ENCODE assay signal across 8 cellular contexts in genomic region chr19:38878575-38879399, GRCh38. TPM values are rescaled to one million over a fixed set of nuclear protein-coding genes. Genes with fewer than 3 reads are reported as not detected.
DNase-seq lines count a peak whose midpoint lies in the region; ATAC-seq and TF ChIP-seq lines count a peak whose summit lies in the region.

No MANE protein-coding gene starts in this region.

- no peaks in the 10 kb centered on the region for H3F3A ChIP-seq in GM23338 (replicated peaks; ENCODE audit: low read depth)

- H3K4me1 ChIP-seq in GM23338 (ENCODE audit: insufficient read depth) (peaks cover 17% of the 10 kb centered on the region), aorta (ENCODE audit: control insufficient read depth in 1 of 2, insufficient read depth in 2 of 2, low read length in 2 of 2) (no peaks in the 10 kb centered on the region)

- H3K4me1 Mint-ChIP-seq in GM23338 (peaks cover 27% of the 10 kb centered on the region), memory B cell (peaks cover 33% of the 10 kb centered on the region)
- H3K4me1 Mint-ChIP-seq in activated naive CD8-positive, alpha-beta T cell (ENCODE audit: low read depth): peaks cover 26% of the 10 kb centered on the region

- H3K4me3 Mint-ChIP-seq in GM23338 (peak overlapping the region; percentile 38; the same call in 1 of the 3 replicates), memory B cell (peak overlapping the region; percentile 87)
- H3K4me3 Mint-ChIP-seq in activated naive CD8-positive, alpha-beta T cell: peak overlapping the region; percentile 92

- H3K79me2 ChIP-seq in GM23338 (replicated peaks; ENCODE audit: insufficient read depth): no peaks in the 10 kb centered on the region

- H3K9me3 Mint-ChIP-seq in GM23338 (no peaks in the 10 kb centered on the region), memory B cell (no peaks in the 10 kb centered on the region)
- no peaks in the 10 kb centered on the region for H3K9me3 Mint-ChIP-seq in activated naive CD8-positive, alpha-beta T cell (ENCODE audit: low read depth)

- peak overlapping the region; percentile 32; the same call in 1 of the 2 replicates for H3K4me2 ChIP-seq in GM23338

- H3K36me3 ChIP-seq in GM23338 (ENCODE audit: insufficient read depth) (no peaks in the 10 kb centered on the region), aorta (ENCODE audit: control insufficient read depth in 1 of 2, insufficient read depth in 2 of 2, low read length in 1 of 2) (no peaks in the 10 kb centered on the region)

- 75 to 81% methylated on average over 16 of the region's 16 CpGs for WGBS in aorta, 2 donors

- intact Hi-C loops in aorta (cut with DNase I): loop anchor here (10.0 kb wide), 3 partner anchors 114 to 364 kb away; no protein-coding TSS in a partner anchor

- no peak for TF ChIP-seq CTCF in 22Rv1 (IDR thresholded peaks at IDR 0.05)
- peak; percentile 27 to 43 for TF ChIP-seq CTCF in GM23338 (conservative IDR thresholded peaks at IDR 0.05; ENCODE audit: low read depth in 2 of 2)

- H4K20me1 ChIP-seq in GM23338 (replicated peaks; ENCODE audit: insufficient read depth): no peaks in the 10 kb centered on the region

- no peak overlapping the region for H2AFZ ChIP-seq in GM23338

- H3K9me2 ChIP-seq in GM23338 (ENCODE audit: insufficient read depth): no peaks in the 10 kb centered on the region

- ATAC-seq in GM23338: peak; percentile 49
- ATAC-seq in memory B cell (ENCODE audit: low read depth): no peak
- ATAC-seq in GM18520 (IDR thresholded peaks at IDR 0.05; ENCODE audit: unreplicated experiment): no peak
- no peak for ATAC-seq in aorta (ENCODE audit: low FRiP score)

- DNase-seq in GM23338 (ENCODE audit: low spot score) (peak; percentile 41), memory B cell (ENCODE audit: low spot score in 2 of 2) (no peak), aorta (no peak), glomerular visceral epithelial cell (ENCODE audit: extremely low spot score) (no peak)
- no peak for DNase-seq in stimulated activated CD4-positive, alpha-beta T cell treated with anti-CD3 and anti-CD28 coated beads, Interleukin-12 subunit alpha, Interleukin-12 subunit beta, amount 100 ng/mL, for 4 hours

- peak overlapping the region; percentile 48; the same call in 1 of the 2 replicates for H3K27ac Mint-ChIP-seq in GM23338
- H3K27ac Mint-ChIP-seq in activated naive CD8-positive, alpha-beta T cell: peak overlapping the region; percentile 96
- peak overlapping the region; percentile 97 for H3K27ac Mint-ChIP-seq in memory B cell

- H3K27me3 ChIP-seq in GM23338 (ENCODE audit: insufficient read depth) (peaks cover 3% of the 10 kb centered on the region; the same call in 1 of the 2 replicates), aorta (ENCODE audit: control insufficient read depth in 1 of 2, insufficient read depth in 2 of 2, low read length in 1 of 2) (no peaks in the 10 kb centered on the region)

- H3K9me3 ChIP-seq in aorta (ENCODE audit: control insufficient read depth, low read length): no peaks in the 10 kb centered on the region

- H3K4me3 ChIP-seq in GM23338 (no peak overlapping the region), aorta (ENCODE audit: low read length in 2 of 2) (no peak overlapping the region)

- H3K27ac ChIP-seq in 22Rv1 (peak overlapping the region; percentile 32; the same call in 1 of the 2 replicates), GM23338 (ENCODE audit: low read depth) (no peak overlapping the region), aorta (ENCODE audit: low read depth in 1 of 2, low read length in 2 of 2) (no peak overlapping the region)

- peaks cover 8% of the 10 kb centered on the region for H3K27me3 Mint-ChIP-seq in GM23338 (ENCODE audit: insufficient read depth, low read depth, poor library complexity)
- H3K27me3 Mint-ChIP-seq in activated naive CD8-positive, alpha-beta T cell: no peaks in the 10 kb centered on the region
- H3K27me3 Mint-ChIP-seq in memory B cell: no peaks in the 10 kb centered on the region

- H3K36me3 Mint-ChIP-seq in GM23338 (ENCODE audit: low read depth) (no peaks in the 10 kb centered on the region; the same call in 2 of the 3 replicates), memory B cell (peaks cover 4% of the 10 kb centered on the region)
- no peaks in the 10 kb centered on the region for H3K36me3 Mint-ChIP-seq in activated naive CD8-positive, alpha-beta T cell

TF ChIP-seq in GM23338, 12 proteins besides CTCF, POLR2A, EP300 and RAD21 (continues in another document):
- no peak for TF ChIP-seq ZNF114 (CRISPR knock-in tag; IDR thresholded peaks at IDR 0.05)
- no peak for TF ChIP-seq POLR2AphosphoS5 (IDR thresholded peaks at IDR 0.05; ENCODE audit: low read depth)
- no peak for TF ChIP-seq EZH2 (IDR thresholded peaks at IDR 0.05; ENCODE audit: low read depth, unreplicated experiment)
- TF ChIP-seq, protein P1, sequence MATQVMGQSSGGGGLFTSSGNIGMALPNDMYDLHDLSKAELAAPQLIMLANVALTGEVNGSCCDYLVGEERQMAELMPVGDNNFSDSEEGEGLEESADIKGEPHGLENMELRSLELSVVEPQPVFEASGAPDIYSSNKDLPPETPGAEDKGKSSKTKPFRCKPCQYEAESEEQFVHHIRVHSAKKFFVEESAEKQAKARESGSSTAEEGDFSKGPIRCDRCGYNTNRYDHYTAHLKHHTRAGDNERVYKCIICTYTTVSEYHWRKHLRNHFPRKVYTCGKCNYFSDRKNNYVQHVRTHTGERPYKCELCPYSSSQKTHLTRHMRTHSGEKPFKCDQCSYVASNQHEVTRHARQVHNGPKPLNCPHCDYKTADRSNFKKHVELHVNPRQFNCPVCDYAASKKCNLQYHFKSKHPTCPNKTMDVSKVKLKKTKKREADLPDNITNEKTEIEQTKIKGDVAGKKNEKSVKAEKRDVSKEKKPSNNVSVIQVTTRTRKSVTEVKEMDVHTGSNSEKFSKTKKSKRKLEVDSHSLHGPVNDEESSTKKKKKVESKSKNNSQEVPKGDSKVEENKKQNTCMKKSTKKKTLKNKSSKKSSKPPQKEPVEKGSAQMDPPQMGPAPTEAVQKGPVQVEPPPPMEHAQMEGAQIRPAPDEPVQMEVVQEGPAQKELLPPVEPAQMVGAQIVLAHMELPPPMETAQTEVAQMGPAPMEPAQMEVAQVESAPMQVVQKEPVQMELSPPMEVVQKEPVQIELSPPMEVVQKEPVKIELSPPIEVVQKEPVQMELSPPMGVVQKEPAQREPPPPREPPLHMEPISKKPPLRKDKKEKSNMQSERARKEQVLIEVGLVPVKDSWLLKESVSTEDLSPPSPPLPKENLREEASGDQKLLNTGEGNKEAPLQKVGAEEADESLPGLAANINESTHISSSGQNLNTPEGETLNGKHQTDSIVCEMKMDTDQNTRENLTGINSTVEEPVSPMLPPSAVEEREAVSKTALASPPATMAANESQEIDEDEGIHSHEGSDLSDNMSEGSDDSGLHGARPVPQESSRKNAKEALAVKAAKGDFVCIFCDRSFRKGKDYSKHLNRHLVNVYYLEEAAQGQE (IDR thresholded peaks at IDR 0.05; ENCODE audit: unreplicated experiment): no peak
- no peak for TF ChIP-seq NANOG (IDR thresholded peaks at IDR 0.05; ENCODE audit: borderline replicate concordance)
- no peak for TF ChIP-seq ETS1 (IDR thresholded peaks at IDR 0.05)
- no peak for TF ChIP-seq CREB1 (CRISPR knock-in tag; IDR thresholded peaks at IDR 0.05; ENCODE audit: low read depth)
- TF ChIP-seq ZNF331 (CRISPR knock-in tag; IDR thresholded peaks at IDR 0.05; ENCODE audit: low read depth): no peak
- TF ChIP-seq JUNB (IDR thresholded peaks at IDR 0.05; ENCODE audit: unreplicated experiment): no peak
- TF ChIP-seq STAT1 (IDR thresholded peaks at IDR 0.05; ENCODE audit: unreplicated experiment): no peak

RNA-seq across cellular contexts. Expression of gene RINL, which starts 0.7 kb away (rescaled TPM):
- 11.2 and 22.4 TPM in 2 replicates for total RNA-seq in GM23338 (2014; rRNA removed; shearing (Covaris generic))
- polyA plus RNA-seq in GM23338 (2016; fragmentation: Nextera tagmentation; extraction: Ambion mirVana) (19.4 and 21.4 TPM in 2 replicates), aorta (1 to 10 TPM; 1.8 to 5.4 TPM)
- total RNA-seq in aorta: 1 to 10 TPM; 3.3 to 5.7 TPM

RNA-seq across cellular contexts. Expression of gene SIRT2, which starts 20.6 kb away (rescaled TPM):
- 8.2 and 8.4 TPM in 2 replicates for total RNA-seq in GM23338 (2014; rRNA removed; shearing (Covaris generic))
- 2.7 and 3.4 TPM in 2 replicates for polyA plus RNA-seq in GM23338 (2016; fragmentation: Nextera tagmentation; extraction: Ambion mirVana)
- total RNA-seq in aorta: 10 to 100 TPM; 34.6 to 42.4 TPM
- 10 to 100 TPM; 34.8 to 51.2 TPM for polyA plus RNA-seq in aorta

RNA-seq across cellular contexts. Expression of gene NFKBIB, which starts 21.0 kb away (rescaled TPM):
- 37.0 and 39.6 TPM in 2 replicates for total RNA-seq in GM23338 (2014; rRNA removed; shearing (Covaris generic))
- polyA plus RNA-seq in GM23338 (2016; fragmentation: Nextera tagmentation; extraction: Ambion mirVana) (37.7 and 39.5 TPM in 2 replicates), aorta (10 to 100 TPM; 23.4 to 30.1 TPM)
- total RNA-seq in aorta: 10 to 100 TPM; 16.0 to 24.5 TPM

RNA-seq across cellular contexts. Expression of gene HNRNPL, which starts 29.0 kb away (rescaled TPM):
- total RNA-seq in GM23338 (2014; rRNA removed; shearing (Covaris generic)): 491 and 580 TPM in 2 replicates
- polyA plus RNA-seq in GM23338 (2016; fragmentation: Nextera tagmentation; extraction: Ambion mirVana) (664 and 836 TPM in 2 replicates), aorta (100 to 1,000 TPM in 1 of 2 donors, 10 to 100 TPM in 1; 83.3 to 150 TPM)
- total RNA-seq in aorta: 100 to 1,000 TPM; 220 TPM

RNA-seq across cellular contexts. Expression of gene CCER2, which starts 33.2 kb away (rescaled TPM):
- total RNA-seq in GM23338 (2014; rRNA removed; shearing (Covaris generic)): not detected in 2 replicates
- polyA plus RNA-seq in GM23338 (2016; fragmentation: Nextera tagmentation; extraction: Ambion mirVana) (0.49 and 0.58 TPM in 2 replicates), aorta (1 to 10 TPM in 1 of 2 donors, not detected in 1; 1.2 TPM)
- total RNA-seq in aorta: not detected

Comparison
In these comparisons a context has a peak if more than half of its experiments do, and no peak if none do; other contexts are left out.
1. H3K4me3 Mint-ChIP-seq: peak in every context shown above with its lines; median percentile 92 in activated naive CD8-positive, alpha-beta T cell; 87 in memory B cell; 38 in GM23338.